In the genomic region with DNA sequence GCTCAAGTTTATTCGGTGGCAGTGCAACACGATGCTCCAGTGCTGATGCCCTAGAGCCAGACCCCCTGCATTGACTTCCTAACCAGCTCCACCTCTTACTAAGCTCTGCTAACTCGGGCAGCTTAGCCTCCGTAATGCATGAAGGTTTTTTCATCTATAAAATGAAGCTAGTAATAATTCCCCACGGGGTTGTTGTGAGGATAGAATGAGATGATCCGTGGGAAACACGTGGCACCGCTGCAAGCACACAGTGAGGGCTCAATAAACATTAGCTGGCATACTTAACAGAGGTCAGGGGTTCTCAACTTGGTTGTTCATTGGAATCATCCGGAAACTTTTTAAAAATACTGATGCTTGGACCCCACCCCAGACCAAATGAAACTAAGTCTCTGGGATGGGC, we compare ENCODE assay signal across 22 cellular contexts. TPM values are rescaled to one million over a fixed set of nuclear protein-coding genes. Genes with fewer than 3 reads are reported as not detected.
DNase-seq lines count a peak whose midpoint lies in the region; ATAC-seq and TF ChIP-seq lines count a peak whose summit lies in the region.
"Had no signal": no experiment of that assay in that cellular context is flagged by ENCODE, and none has a peak within 500 bp of the region (broad histone marks: within the 10 kb centered on the region; RNA-seq: fewer than 3 reads in every experiment).

No MANE protein-coding gene starts in this region.

- H3K4me1 ChIP-seq in HCT116 (ENCODE audit: control insufficient read depth in 1 of 2, insufficient read depth in 2 of 2, low read length in 2 of 2) (peaks cover 68 to 85% of the 10 kb centered on the region in 2 experiments), RWPE2 (ENCODE audit: insufficient read depth, poor library complexity, severe bottlenecking) (peaks cover 56% of the 10 kb centered on the region), osteoblast (ENCODE audit: insufficient read depth, low read length) (peaks cover 58% of the 10 kb centered on the region)

- H2AFZ ChIP-seq in HCT116 (ENCODE audit: low read depth, low read length, poor library complexity, severe bottlenecking) (no peak overlapping the region), osteoblast (ENCODE audit: low read length) (no peak overlapping the region)

- no peaks in the 10 kb centered on the region for H3K9me3 ChIP-seq in HCT116 (ENCODE audit: control insufficient read depth in 1 of 2, insufficient read depth in 1 of 2, low read depth in 1 of 2, low read length in 2 of 2)
- H3K9me3 ChIP-seq in RWPE2 (ENCODE audit: severe bottlenecking) = no peaks in the 10 kb centered on the region
- H3K9me3 ChIP-seq in osteoblast (ENCODE audit: low read depth, low read length) = no peaks in the 10 kb centered on the region
- H3K9me3 ChIP-seq: lower lobe of right lung, tibial artery had no signal

- TF ChIP-seq POLR2A in HCT116 (IDR thresholded peaks at IDR 0.05; ENCODE audit: borderline replicate concordance, extremely low read depth, insufficient read depth, insufficient read length) = no peak

- no peak for TF ChIP-seq RAD21 in HCT116 (IDR thresholded peaks at IDR 0.05; ENCODE audit: low read depth)

- RAD21 ChIA-PET in HCT116 (lab: Charles Lee; ENCODE audit: low non-redundant PET in 1 of 2, low total read pairs in 2 of 2, uncharacterized antibody in 2 of 2, unreplicated experiment in 2 of 2) = no interaction called here

- intact Hi-C loops in HCT116 (cut with micrococcal nuclease) = loop anchor here (2.0 to 5.0 kb wide), 2 partner anchors 91 to 306 kb away; no protein-coding TSS in a partner anchor

- no TSS peak for BruUV-seq in HCT116 (replicated peaks; lab: Mats Ljungman, UMichigan)

- POLR2A ChIA-PET in HCT116 (lab: Charles Lee) = no interaction called here

- H3K4me3 ChIP-seq in HCT116 (replicated peaks in 1 of 2; ENCODE audit: low read depth in 1 of 2, low read length in 2 of 2) = no peak overlapping the region
- H3K4me3 ChIP-seq in RWPE2 (ENCODE audit: severe bottlenecking) = no peak overlapping the region
- H3K4me3 ChIP-seq in osteoblast (ENCODE audit: insufficient read depth, low read length) = no peak overlapping the region
- H3K4me3 ChIP-seq: HAP-1, lower lobe of right lung, tibial artery had no signal

- H3K79me2 ChIP-seq in HCT116 (ENCODE audit: insufficient read depth, low read length) (peaks cover 38% of the 10 kb centered on the region), osteoblast (ENCODE audit: insufficient read depth, low read length) (peaks cover 63% of the 10 kb centered on the region)

- no peaks in the 10 kb centered on the region for H3K9me2 ChIP-seq in HCT116 (ENCODE audit: insufficient read depth)

- no peak for DNase-seq in HCT116 (ENCODE audit: low read depth, low spot score)
- DNase-seq in RWPE2 (ENCODE audit: low spot score) = no peak
- DNase-seq in fibroblast of peridontal ligament (ENCODE audit: extremely low read depth) = peak; percentile 23
- DNase-seq in osteoblast (ENCODE audit: insufficient read length, low spot score, missing footprints) = no peak
- no peak for DNase-seq in NCI-H510A (lab: John Stamatoyannopoulos, UW)
- DNase-seq in NCI-H748 (lab: John Stamatoyannopoulos, UW; ENCODE audit: unreplicated experiment) = no peak
- DNase-seq: activated CD8-positive, alpha-beta T cell treated with anti-CD3 and anti-CD28 coated beads, Interleukin-2, amount 10 ng/mL, durations not matched to agents 7 days and 5 days; activated gamma-delta T cell treated with Interleukin-2 at 50 U/mL for 16 hours; DMS79; islet precursor cell; Karpas-422; lower lobe of right lung; NCI-H1092; NCI-H1930; NCI-H446; occipital lobe; stimulated activated CD4-positive, alpha-beta T cell treated with anti-CD3 and anti-CD28 coated beads, Interleukin-12 subunit alpha, Interleukin-12 subunit beta, amount 100 ng/mL, for 4 hours; stimulated activated naive CD8-positive, alpha-beta T cell treated with anti-CD3 and anti-CD28 coated beads, Interleukin-15, amount 100 ng/mL, for 72 hours; tibial artery had no signal

- TF ChIP-seq CTCF in HCT116 (IDR thresholded peaks at IDR 0.05 in 2 of 3, conservative IDR thresholded peaks at IDR 0.05 in 1 of 3; ENCODE audit: borderline replicate concordance in 1 of 3, insufficient read depth in 1 of 3, low read depth in 2 of 3, low read length in 2 of 3) = no peak
- TF ChIP-seq CTCF in RWPE2 (IDR thresholded peaks at IDR 0.05; ENCODE audit: poor library complexity, severe bottlenecking) = no peak
- no peak for TF ChIP-seq CTCF in osteoblast (IDR thresholded peaks at IDR 0.05; ENCODE audit: extremely low read depth, low read depth, low read length)

- H3K36me3 ChIP-seq in HCT116 (ENCODE audit: control insufficient read depth in 1 of 2, insufficient read depth in 2 of 2, low read length in 2 of 2) = peaks cover 17% of the 10 kb centered on the region in 2 experiments
- H3K36me3 ChIP-seq in RWPE2 (ENCODE audit: low read depth) = peaks cover 70% of the 10 kb centered on the region
- H3K36me3 ChIP-seq in osteoblast (ENCODE audit: insufficient read depth, low read length) = peaks cover 69% of the 10 kb centered on the region
- H3K36me3 ChIP-seq: HAP-1, tibial artery had no signal

- H3K4me2 ChIP-seq in HCT116 (ENCODE audit: low read length) (peak overlapping the region; percentile 63), osteoblast (ENCODE audit: insufficient read depth, low read length) (no peak overlapping the region)

- H3K27ac ChIP-seq in HCT116 (ENCODE audit: low read depth, low read length) (peak overlapping the region; percentile 86), RWPE2 (ENCODE audit: poor library complexity, severe bottlenecking) (peak overlapping the region; percentile 93), osteoblast (ENCODE audit: low read depth, low read length) (peak overlapping the region; percentile 88)
- H3K27ac ChIP-seq: tibial artery had no signal

- H3K9ac ChIP-seq in HCT116 (ENCODE audit: low read length) = peak overlapping the region; percentile 10; the same call in 1 of the 2 replicates

- H4K20me1 ChIP-seq in HCT116 (ENCODE audit: insufficient read depth) = peaks cover under 1% of the 10 kb centered on the region; the same call in 1 of the 2 replicates
- H4K20me1 ChIP-seq in osteoblast (ENCODE audit: insufficient read depth, low read length) = peaks cover 43% of the 10 kb centered on the region

- CTCF ChIA-PET in HCT116 (lab: Charles Lee) = interaction anchor here (0.8 kb wide), 1 partner anchor 8 kb away, joined by 3 read pairs; no protein-coding TSS in a partner anchor

- ATAC-seq in HCT116 (no peak), RWPE2 (ENCODE audit: low read depth) (no peak), HG02759 (IDR thresholded peaks at IDR 0.05; ENCODE audit: unreplicated experiment) (no peak), GM21528 (IDR thresholded peaks at IDR 0.05; ENCODE audit: low FRiP score, unreplicated experiment) (no peak)
- ATAC-seq: activated CD8-positive, alpha-beta T cell treated with anti-CD3 and anti-CD28 coated beads, Interleukin-2, amount 10 ng/mL, durations not matched to agents 7 days and 5 days; lower lobe of right lung; stimulated activated naive CD8-positive, alpha-beta T cell treated with anti-CD3 and anti-CD28 coated beads, Interleukin-15, amount 100 ng/mL, for 72 hours had no signal

- no peaks in the 10 kb centered on the region for H3K27me3 ChIP-seq in HCT116 (ENCODE audit: insufficient read depth, low read length)
- no peaks in the 10 kb centered on the region for H3K27me3 ChIP-seq in RWPE2 (ENCODE audit: insufficient read depth, poor library complexity, severe bottlenecking)
- H3K27me3 ChIP-seq in osteoblast (ENCODE audit: insufficient read depth, low read length) = no peaks in the 10 kb centered on the region
- H3K27me3 ChIP-seq: tibial artery had no signal

TF ChIP-seq in HCT116, 20 proteins besides CTCF, POLR2A, EP300 and RAD21:
- no peak for TF ChIP-seq CEBPB (IDR thresholded peaks at IDR 0.05; ENCODE audit: low read depth)
TF ChIP-seq in HCT116: peak in this region for 0.

RNA-seq across cellular contexts. Expression of gene ENC1, which starts 6.8 kb away (rescaled TPM):
- total RNA-seq in HCT116 (2021; ENCODE audit: unreplicated experiment) = 30.0 TPM
- polyA plus RNA-seq in HCT116 (2012) = 6.9 and 10.2 TPM in 2 replicates
- 86.0 and 109 TPM in 2 replicates for total RNA-seq in osteoblast

RNA-seq across cellular contexts. Expression of gene HEXB, which starts 51.3 kb away (rescaled TPM):
- total RNA-seq in HCT116 (2021; ENCODE audit: unreplicated experiment) (123 TPM), osteoblast (267 and 313 TPM in 2 replicates)
- 99.7 and 132 TPM in 2 replicates for polyA plus RNA-seq in HCT116 (2012)
